In genomic region chr3:127091376-127091775, GRCh38 we compare ENCODE assay signal across 15 cellular contexts.
"Had no signal": no experiment of that assay in that cellular context is flagged by ENCODE, and none has a peak within 500 bp of the region (broad histone marks: within the 10 kb centered on the region; RNA-seq: fewer than 3 reads in every experiment).

No MANE protein-coding gene starts in this region.

- H3K27me3 ChIP-seq: gastrocnemius medialis, right atrium auricular region, suprapubic skin, thyroid gland had no signal

- H3K36me3 ChIP-seq: esophagus muscularis mucosa, gastrocnemius medialis, right atrium auricular region, suprapubic skin, thyroid gland had no signal

- H3K9me3 ChIP-seq: suprapubic skin, thyroid gland had no signal

- ATAC-seq: gastrocnemius medialis; left colon; stimulated activated effector memory CD8-positive, alpha-beta T cell treated with anti-CD3 and anti-CD28 coated beads, Interleukin-12 subunit alpha, Interleukin-12 subunit beta, amount 100 ng/mL, for 72 hours; stimulated activated naive CD8-positive, alpha-beta T cell treated with anti-CD3 and anti-CD28 coated beads, Interleukin-15, Interleukin-2, amounts not matched to agents 100 U/mL and 50 U/mL, for 24 hours had no signal

- H3K27ac ChIP-seq: epithelial cell of prostate, esophagus muscularis mucosa, gastrocnemius medialis, right atrium auricular region, suprapubic skin, thyroid gland had no signal

- H3K4me1 ChIP-seq: esophagus muscularis mucosa, gastrocnemius medialis had no signal

- DNase-seq: effector memory CD4-positive, alpha-beta T cell; gastrocnemius medialis; left colon; mesendoderm; naive B cell; small intestine; stimulated activated CD4-positive, alpha-beta T cell treated with anti-CD3 and anti-CD28 coated beads, Interleukin-4, amount 100 ng/mL, for 1 hour; stimulated activated CD8-positive, alpha-beta memory T cell treated with anti-CD3 and anti-CD28 coated beads, Interleukin-4, amount 100 ng/mL, for 48 hours; stimulated activated naive CD8-positive, alpha-beta T cell treated with anti-CD3 and anti-CD28 coated beads, Interleukin-15, Interleukin-2, amounts not matched to agents 100 U/mL and 50 U/mL, for 24 hours had no signal

- H3K4me3 ChIP-seq: esophagus muscularis mucosa, gastrocnemius medialis, right atrium auricular region, suprapubic skin, thyroid gland had no signal
